19 cellular contexts compared by ENCODE assay signal in genomic region chr1:89565521-89565920, GRCh38. TPM values are rescaled to one million over a fixed set of nuclear protein-coding genes. Genes with fewer than 3 reads are reported as not detected.
DNase-seq lines count a peak whose midpoint lies in the region; ATAC-seq and TF ChIP-seq lines count a peak whose summit lies in the region.
"Had no signal": no experiment of that assay in that cellular context is flagged by ENCODE, and none has a peak within 500 bp of the region (broad histone marks: within the 10 kb centered on the region; RNA-seq: fewer than 3 reads in every experiment).

No MANE protein-coding gene starts in this region.

- no peak overlapping the region for H4K91ac ChIP-seq in trophoblast cell (ENCODE audit: low read depth, low read length)

- H3K9me3 ChIP-seq in left ventricle myocardium inferior (replicated peaks), result no peaks in the 10 kb centered on the region
- peaks cover 0 to 3% of the 10 kb centered on the region in 2 donors for H3K9me3 ChIP-seq in right atrium auricular region
- no peaks in the 10 kb centered on the region for H3K9me3 ChIP-seq in trophoblast cell (ENCODE audit: insufficient read depth, low read depth, low read length)
- H3K9me3 ChIP-seq in effector memory CD4-positive, alpha-beta T cell (ENCODE audit: control insufficient read depth, low read length), result no peaks in the 10 kb centered on the region
- H3K9me3 ChIP-seq: A549 had no signal

- H3K4me1 ChIP-seq in left ventricle myocardium inferior, result peaks cover 24% of the 10 kb centered on the region
- peaks cover 0 to 13% of the 10 kb centered on the region in 2 donors for H3K4me1 ChIP-seq in right atrium auricular region
- H3K4me1 ChIP-seq in trophoblast cell (ENCODE audit: control insufficient read depth in 1 of 2, insufficient read depth in 2 of 2, low read length in 2 of 2), result no peaks in the 10 kb centered on the region
- H3K4me1 ChIP-seq in effector memory CD4-positive, alpha-beta T cell (ENCODE audit: control insufficient read depth, insufficient read depth, low read length, poor library complexity, severe bottlenecking), result no peaks in the 10 kb centered on the region
- H3K4me1 ChIP-seq: A549 had no signal

- no CpG with 5 or more reads among the region's 6 CpGs for WGBS in trophoblast cell (ENCODE audit: extremely low coverage, insufficient coverage, insufficient read length)

- H3K79me1 ChIP-seq in trophoblast cell (ENCODE audit: low read length), result no peaks in the 10 kb centered on the region

- H3K23ac ChIP-seq in trophoblast cell (ENCODE audit: low read length), result no peak overlapping the region

- TF ChIP-seq CTCF in left ventricle myocardium inferior (IDR thresholded peaks at IDR 0.05; ENCODE audit: borderline replicate concordance) (no peak), right atrium auricular region (IDR thresholded peaks at IDR 0.05) (no peak)

- no peak overlapping the region for H3K14ac ChIP-seq in trophoblast cell (ENCODE audit: low read length)

- peak overlapping the region; percentile 13 for H2BK12ac ChIP-seq in trophoblast cell (ENCODE audit: low read length)

- no peak overlapping the region for H2BK5ac ChIP-seq in trophoblast cell (ENCODE audit: low read depth, low read length, poor library complexity)

- no peak overlapping the region for H4K12ac ChIP-seq in trophoblast cell (ENCODE audit: low read depth, low read length)

- no peaks in the 10 kb centered on the region for H3K79me2 ChIP-seq in trophoblast cell (ENCODE audit: control insufficient read depth, insufficient read depth, low read length, poor library complexity)

- intact Hi-C loops in left ventricle myocardium inferior (cut with micrococcal nuclease), result no loop called here

- peak overlapping the region; percentile 39 for H4K8ac ChIP-seq in trophoblast cell (ENCODE audit: low read depth, low read length)

- no peak overlapping the region for H3K4me3 ChIP-seq in left ventricle myocardium inferior
- H3K4me3 ChIP-seq in right atrium auricular region, result no peak overlapping the region
- no peak overlapping the region for H3K4me3 ChIP-seq in trophoblast cell (ENCODE audit: low read depth, low read length)
- H3K4me3 ChIP-seq in effector memory CD4-positive, alpha-beta T cell (ENCODE audit: insufficient read depth, low read depth, low read length, poor library complexity, severe bottlenecking), result no peak overlapping the region
- H3K4me3 ChIP-seq: A549, GM12878 had no signal

- DNase-seq in left ventricle myocardium inferior, result no peak
- DNase-seq in right atrium auricular region (ENCODE audit: low spot score), result no peak
- no peak for DNase-seq in trophoblast cell
- no peak for DNase-seq in effector memory CD4-positive, alpha-beta T cell
- DNase-seq: C1 segment of cervical spinal cord, GDM1, GOT3, NCI-H1436 treated with DMSO at 0.1 percent for 48 hours, NCI-H2029 treated with DMSO at 0.1 percent for 48 hours, NCI-H524, Right ventricle myocardium superior had no signal

- H3K4me2 ChIP-seq in trophoblast cell (ENCODE audit: low read length), result no peak overlapping the region
- H3K4me2 ChIP-seq: A549, KMS-11 had no signal

- peaks cover 6% of the 10 kb centered on the region for H3K36me3 ChIP-seq in left ventricle myocardium inferior
- H3K36me3 ChIP-seq in right atrium auricular region, result no peaks in the 10 kb centered on the region
- no peaks in the 10 kb centered on the region for H3K36me3 ChIP-seq in trophoblast cell (ENCODE audit: control insufficient read depth in 1 of 2, insufficient read depth in 2 of 2, low read length in 2 of 2)
- H3K36me3 ChIP-seq in effector memory CD4-positive, alpha-beta T cell (ENCODE audit: control insufficient read depth, insufficient read depth, low read length), result no peaks in the 10 kb centered on the region

- H3K4ac ChIP-seq in trophoblast cell (ENCODE audit: low read depth, low read length), result no peak overlapping the region

- peak overlapping the region; percentile 31 for H2BK120ac ChIP-seq in trophoblast cell (ENCODE audit: insufficient read depth, low read length, poor library complexity)

- no peak overlapping the region for H2AFZ ChIP-seq in trophoblast cell (ENCODE audit: insufficient read depth, low read length, poor library complexity)

- H3K27me3 ChIP-seq in left ventricle myocardium inferior (ENCODE audit: low read depth) (no peaks in the 10 kb centered on the region), right atrium auricular region (no peaks in the 10 kb centered on the region), trophoblast cell (ENCODE audit: insufficient read depth, low read length) (no peaks in the 10 kb centered on the region)
- no peaks in the 10 kb centered on the region for H3K27me3 ChIP-seq in effector memory CD4-positive, alpha-beta T cell (replicated peaks; ENCODE audit: control insufficient read depth, insufficient read depth, low read length, poor library complexity, severe bottlenecking)

- no peak overlapping the region for H3K9ac ChIP-seq in trophoblast cell (ENCODE audit: low read length)
- H3K9ac ChIP-seq: KMS-11 had no signal

- peak overlapping the region; percentile 76 for H3K27ac ChIP-seq in left ventricle myocardium inferior (replicated peaks)
- H3K27ac ChIP-seq in right atrium auricular region, result peak overlapping the region in 1 of 2 donors; percentile 36
- H3K27ac ChIP-seq in cingulate gyrus (ENCODE audit: low read depth, low read length), result peak overlapping the region; percentile 42
- no peak overlapping the region for H3K27ac ChIP-seq in trophoblast cell (ENCODE audit: low read depth, low read length)
- H3K27ac ChIP-seq in effector memory CD4-positive, alpha-beta T cell (ENCODE audit: insufficient read depth, low read length, poor library complexity, severe bottlenecking), result no peak overlapping the region
- H3K27ac ChIP-seq: A549, KMS-11 had no signal

- ATAC-seq in HG03521 (IDR thresholded peaks at IDR 0.05; ENCODE audit: unreplicated experiment) (no peak), SK-N-SH treated with all-trans-retinoic acid at 6 μM for 48 hours (no peak), HG03139 (IDR thresholded peaks at IDR 0.05; ENCODE audit: unreplicated experiment) (no peak)
- ATAC-seq: A549, GM12878, Panc1 had no signal

- H2AK5ac ChIP-seq in trophoblast cell (ENCODE audit: low read length), result no peak overlapping the region

- H3K18ac ChIP-seq in trophoblast cell (ENCODE audit: low read length), result no peak overlapping the region

TF ChIP-seq in SK-N-SH treated with all-trans-retinoic acid at 6 μM for 48 hours, 23 proteins besides CTCF, POLR2A, EP300 and RAD21:
- no peak for TF ChIP-seq ESRRG (CRISPR knock-in tag; IDR thresholded peaks at IDR 0.05)
- no peak for TF ChIP-seq CSDC2 (CRISPR knock-in tag; IDR thresholded peaks at IDR 0.05)
- no peak for TF ChIP-seq ZNF8 (CRISPR knock-in tag; IDR thresholded peaks at IDR 0.05)
- TF ChIP-seq TOX (CRISPR knock-in tag; IDR thresholded peaks at IDR 0.05; ENCODE audit: borderline replicate concordance), result no peak
- TF ChIP-seq ZNF565 (CRISPR knock-in tag; conservative IDR thresholded peaks at IDR 0.05; ENCODE audit: low read depth), result no peak
- no peak for TF ChIP-seq ISL1 (CRISPR knock-in tag; IDR thresholded peaks at IDR 0.05)
- TF ChIP-seq CREB5 (CRISPR knock-in tag; IDR thresholded peaks at IDR 0.05; ENCODE audit: low read depth), result no peak
- no peak for TF ChIP-seq POU6F1 (CRISPR knock-in tag; IDR thresholded peaks at IDR 0.05; ENCODE audit: borderline replicate concordance, low read depth)
- no peak for TF ChIP-seq ZNF70 (CRISPR knock-in tag; IDR thresholded peaks at IDR 0.05)
TF ChIP-seq in SK-N-SH treated with all-trans-retinoic acid at 6 μM for 48 hours: peak in this region for 0.

RNA-seq across cellular contexts. Expression of gene LRRC8B, which starts 40.9 kb away (rescaled TPM):
- total RNA-seq in left ventricle myocardium inferior (3.6 TPM), right atrium auricular region (1 to 10 TPM; 5.5 to 8.2 TPM)
- polyA plus RNA-seq in trophoblast cell (2013), result 6.5 and 6.7 TPM in 2 replicates

Comparison
In these comparisons a context has a peak if more than half of its experiments do, and no peak if none do; other contexts are left out.
1. H3K27ac ChIP-seq: peak in left ventricle myocardium inferior (single experiment) and cingulate gyrus (single experiment); none in trophoblast cell (single experiment) and effector memory CD4-positive, alpha-beta T cell (single experiment).